1 cellular context compared by ENCODE assay signal in the genomic region with DNA sequence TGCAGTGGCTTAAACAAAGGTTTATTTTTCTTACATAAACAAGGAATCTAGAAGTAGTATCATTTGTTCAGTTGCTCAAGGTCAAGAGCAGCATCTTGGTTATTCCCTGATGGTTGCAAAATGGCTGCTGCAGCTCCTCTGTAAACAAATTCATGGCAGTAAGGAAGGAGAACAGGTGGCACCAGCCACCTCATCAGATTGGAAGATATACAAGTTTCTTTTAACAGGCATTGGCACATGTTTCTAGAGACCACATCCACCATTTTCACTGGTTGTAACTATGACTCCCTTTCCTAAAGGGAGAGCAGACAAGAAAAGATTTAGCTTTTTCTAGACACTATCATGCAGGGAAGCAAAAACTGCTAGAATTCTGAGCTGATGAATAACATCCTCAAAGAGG.
TF ChIP-seq lines count a peak whose summit lies in the region.

No MANE protein-coding gene starts in this region.

TF ChIP-seq in IMR-90, 13 proteins besides CTCF, POLR2A, EP300 and RAD21 (continued from another document):
- TF ChIP-seq MXI1 (IDR thresholded peaks at IDR 0.05; ENCODE audit: borderline replicate concordance, low read depth, low read length) (no peak), CEBPB (IDR thresholded peaks at IDR 0.05; ENCODE audit: low read depth, low read length) (no peak), BHLHE40 (IDR thresholded peaks at IDR 0.05; ENCODE audit: low read depth, low read length) (no peak), CHD1 (IDR thresholded peaks at IDR 0.05; ENCODE audit: low read depth, low read length) (no peak), RCOR1 (IDR thresholded peaks at IDR 0.05; ENCODE audit: insufficient replicate concordance, low read length) (no peak)
- TF ChIP-seq, protein P1, sequence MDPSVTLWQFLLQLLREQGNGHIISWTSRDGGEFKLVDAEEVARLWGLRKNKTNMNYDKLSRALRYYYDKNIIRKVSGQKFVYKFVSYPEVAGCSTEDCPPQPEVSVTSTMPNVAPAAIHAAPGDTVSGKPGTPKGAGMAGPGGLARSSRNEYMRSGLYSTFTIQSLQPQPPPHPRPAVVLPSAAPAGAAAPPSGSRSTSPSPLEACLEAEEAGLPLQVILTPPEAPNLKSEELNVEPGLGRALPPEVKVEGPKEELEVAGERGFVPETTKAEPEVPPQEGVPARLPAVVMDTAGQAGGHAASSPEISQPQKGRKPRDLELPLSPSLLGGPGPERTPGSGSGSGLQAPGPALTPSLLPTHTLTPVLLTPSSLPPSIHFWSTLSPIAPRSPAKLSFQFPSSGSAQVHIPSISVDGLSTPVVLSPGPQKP (IDR thresholded peaks at IDR 0.05; ENCODE audit: borderline replicate concordance, low read depth, low read length): no peak
- TF ChIP-seq, protein P2, sequence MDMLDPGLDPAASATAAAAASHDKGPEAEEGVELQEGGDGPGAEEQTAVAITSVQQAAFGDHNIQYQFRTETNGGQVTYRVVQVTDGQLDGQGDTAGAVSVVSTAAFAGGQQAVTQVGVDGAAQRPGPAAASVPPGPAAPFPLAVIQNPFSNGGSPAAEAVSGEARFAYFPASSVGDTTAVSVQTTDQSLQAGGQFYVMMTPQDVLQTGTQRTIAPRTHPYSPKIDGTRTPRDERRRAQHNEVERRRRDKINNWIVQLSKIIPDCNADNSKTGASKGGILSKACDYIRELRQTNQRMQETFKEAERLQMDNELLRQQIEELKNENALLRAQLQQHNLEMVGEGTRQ (IDR thresholded peaks at IDR 0.05; ENCODE audit: low read depth, low read length): no peak
